1 cellular context compared by ENCODE assay signal in the genomic region with DNA sequence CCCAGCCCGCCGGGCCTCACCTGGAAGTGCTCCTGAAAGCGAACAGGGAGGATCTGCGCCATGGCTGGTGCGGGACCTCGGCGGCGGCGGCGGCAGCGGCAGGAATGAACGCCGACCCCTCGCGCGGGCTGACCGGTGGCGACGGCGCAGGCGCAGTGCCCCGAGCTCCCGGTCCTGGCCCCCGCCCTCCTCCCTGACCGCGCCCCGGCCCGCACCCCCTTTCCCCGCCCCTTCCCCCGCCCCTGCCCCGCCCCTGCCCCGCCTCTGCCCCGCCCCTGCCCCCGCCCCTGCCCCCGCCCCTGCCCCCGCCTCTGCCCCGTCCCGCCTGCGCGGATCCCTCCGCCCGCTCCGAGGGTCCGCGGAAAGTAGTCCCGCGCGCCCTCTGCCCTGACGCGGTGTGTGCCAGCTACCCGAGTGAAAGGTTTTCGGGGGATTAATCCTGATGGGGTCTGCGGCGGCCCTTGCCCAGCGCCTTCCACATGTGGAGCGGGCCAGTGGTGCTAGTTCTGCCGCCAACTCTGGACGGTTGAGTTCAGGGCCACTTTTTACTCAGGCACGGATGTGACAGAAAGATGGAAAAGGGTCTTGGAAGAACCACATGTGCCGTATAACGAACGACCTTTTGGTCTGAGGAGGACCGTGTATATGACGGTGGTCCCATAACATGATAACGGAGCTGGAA.
A peak's percentile ranks its signal among the peaks of the same experiment; 100 is the strongest.
TF ChIP-seq lines count a peak whose summit lies in the region.

A gene (minus strand): TSS at position 140 of the 682 bp plus-strand sequence. CDS start 78 bp downstream, at position 62.

TF ChIP-seq in SK-N-SH, 30 proteins besides CTCF, POLR2A, EP300 and RAD21 (continued from another document):
- TF ChIP-seq SMC3 (IDR thresholded peaks at IDR 0.05; ENCODE audit: low read depth, low read length) (0 out of 2 replicates have a peak, but pooled peaks have one; percentile 5), MXI1 (IDR thresholded peaks at IDR 0.05; ENCODE audit: low read depth, low read length) (peak; percentile 70; the same call in 1 of the 2 replicates), CHD2 (IDR thresholded peaks at IDR 0.05; ENCODE audit: low read length, partially characterized antibody) (peak; percentile 85), TEAD4 (IDR thresholded peaks at IDR 0.05; ENCODE audit: borderline replicate concordance, insufficient read depth) (no peak)
- TF ChIP-seq, protein P1, sequence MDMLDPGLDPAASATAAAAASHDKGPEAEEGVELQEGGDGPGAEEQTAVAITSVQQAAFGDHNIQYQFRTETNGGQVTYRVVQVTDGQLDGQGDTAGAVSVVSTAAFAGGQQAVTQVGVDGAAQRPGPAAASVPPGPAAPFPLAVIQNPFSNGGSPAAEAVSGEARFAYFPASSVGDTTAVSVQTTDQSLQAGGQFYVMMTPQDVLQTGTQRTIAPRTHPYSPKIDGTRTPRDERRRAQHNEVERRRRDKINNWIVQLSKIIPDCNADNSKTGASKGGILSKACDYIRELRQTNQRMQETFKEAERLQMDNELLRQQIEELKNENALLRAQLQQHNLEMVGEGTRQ (IDR thresholded peaks at IDR 0.05; ENCODE audit: borderline replicate concordance, low read depth, low read length) = no peak
